Comparison of ENCODE assay signal across 8 cellular contexts in the genomic region with DNA sequence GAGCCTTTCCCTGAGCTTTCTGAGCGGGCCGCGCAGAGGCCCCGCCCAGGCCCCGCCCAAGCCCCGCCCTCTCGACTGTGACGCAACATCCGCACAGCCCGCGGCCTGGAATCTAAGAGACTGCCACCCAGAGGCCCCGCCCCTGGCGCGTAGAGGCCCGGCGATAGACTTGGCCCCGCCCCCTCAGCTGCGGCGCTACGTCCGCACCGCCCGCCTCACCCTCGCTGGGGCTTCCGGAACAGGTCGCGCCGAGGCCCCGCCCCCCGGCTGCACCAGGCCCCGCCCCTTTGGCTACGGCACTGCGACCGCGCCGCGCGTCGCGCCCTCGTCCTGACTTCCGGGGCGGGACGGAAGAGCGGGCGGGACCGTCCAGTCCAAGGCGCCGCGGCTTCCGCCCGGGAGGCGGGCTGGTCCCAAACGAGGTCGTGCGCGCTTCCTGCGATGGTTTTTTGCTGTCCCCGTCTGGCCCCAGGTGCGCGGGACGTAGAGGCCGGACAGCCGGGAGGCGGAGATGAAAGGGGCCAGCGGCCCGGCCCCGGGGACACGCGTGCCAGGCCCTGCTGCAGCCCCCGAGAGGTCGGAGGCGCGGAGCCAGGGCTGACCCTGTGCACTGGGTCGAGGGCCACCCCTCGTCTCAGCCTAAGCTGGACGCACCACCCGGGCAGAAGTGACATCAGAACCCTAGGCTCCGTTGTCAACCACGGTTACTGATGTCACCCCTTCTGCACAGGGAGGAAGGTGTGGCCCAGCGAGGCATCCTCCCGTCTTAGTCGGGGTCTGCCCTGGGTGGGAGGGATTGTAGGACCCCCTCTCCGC. TPM values are rescaled to one million over a fixed set of nuclear protein-coding genes. Genes with fewer than 3 reads are reported as not detected.
DNase-seq lines count a peak whose midpoint lies in the region; ATAC-seq and TF ChIP-seq lines count a peak whose summit lies in the region.

No MANE protein-coding gene starts in this region.

- H3K9ac ChIP-seq in BLaER1 treated with 17β-estradiol and CSF1 and Interleukin-3, amounts not matched to agents 10 nM and 100 nM, result peak overlapping the region; percentile 78 to 91 (median 86)

- H3K4me1 ChIP-seq in BLaER1 treated with 17β-estradiol and CSF1 and Interleukin-3, amounts not matched to agents 10 nM and 100 nM, result peaks cover 40 to 61% (median 51%) of the 10 kb centered on the region in 10 experiments

- H3K4me1 Mint-ChIP-seq in activated CD4-positive, alpha-beta T cell treated with anti-CD3 and anti-CD28 coated beads, Interleukin-2, amount 10 ng/mL, durations not matched to agents 7 days and 5 days, result peaks cover 22% of the 10 kb centered on the region

- CTCF ChIA-PET in activated CD4-positive, alpha-beta T cell treated with anti-CD3 and anti-CD28 coated beads, Interleukin-2, amount 10 ng/mL, durations not matched to agents 7 days and 5 days (lab: Charles Lee), result interaction anchor here (0.5 to 2.5 kb wide), 10 partner anchors 9 to 727 kb away, joined by 3 to 8 read pairs (median 4); a partner anchor contains a TSS

- peak overlapping the region; percentile 67 to 92 (median 86) for H3K27ac ChIP-seq in BLaER1 treated with 17β-estradiol and CSF1 and Interleukin-3, amounts not matched to agents 10 nM and 100 nM
- H3K27ac ChIP-seq in coronary artery, result peak overlapping the region; percentile 91 to 98

- DNase-seq in GM19238 (ENCODE audit: insufficient read length, low spot score) (peak; percentile 100), NCI-H524 treated with DMSO at 0.1 percent for 48 hours (lab: John Stamatoyannopoulos, UW) (peak; percentile 93), coronary artery (ENCODE audit: low spot score) (peak; percentile 100), left lobe of liver (ENCODE audit: low spot score) (peak; percentile 100)
- peak; percentile 99 for DNase-seq in activated CD4-positive, alpha-beta T cell treated with anti-CD3 and anti-CD28 coated beads, Interleukin-2, amount 10 ng/mL, durations not matched to agents 7 days and 5 days
- DNase-seq in stimulated activated CD4-positive, alpha-beta T cell treated with anti-CD3 and anti-CD28 coated beads, Interleukin-1b, Interleukin-23, amount 100 ng/mL, for 48 hours, result peak; percentile 100

- POLR2A ChIA-PET in activated CD4-positive, alpha-beta T cell treated with anti-CD3 and anti-CD28 coated beads, Interleukin-2, amount 10 ng/mL, durations not matched to agents 7 days and 5 days (lab: Charles Lee), result interaction anchor here (0.5 kb wide), 1 partner anchor 271 kb away, joined by 3 read pairs; no protein-coding TSS in a partner anchor

- TF ChIP-seq CTCF in coronary artery (IDR thresholded peaks at IDR 0.05), result no peak

- H3K27me3 ChIP-seq in BLaER1 treated with 17β-estradiol and CSF1 and Interleukin-3, amounts not matched to agents 10 nM and 100 nM, result peaks cover 7 to 8% (median 7%) of the 10 kb centered on the region in 11 experiments

- no peaks in the 10 kb centered on the region for H3K36me3 Mint-ChIP-seq in activated CD4-positive, alpha-beta T cell treated with anti-CD3 and anti-CD28 coated beads, Interleukin-2, amount 10 ng/mL, durations not matched to agents 7 days and 5 days (ENCODE audit: low read depth)

- ATAC-seq in HG03432 (IDR thresholded peaks at IDR 0.05; ENCODE audit: unreplicated experiment), result peak; percentile 93
- peak; percentile 91 for ATAC-seq in left lobe of liver

- H3K27ac Mint-ChIP-seq in activated CD4-positive, alpha-beta T cell treated with anti-CD3 and anti-CD28 coated beads, Interleukin-2, amount 10 ng/mL, durations not matched to agents 7 days and 5 days, result peak overlapping the region; percentile 95

- peak overlapping the region; percentile 84 to 99 (median 98) for H3K4me2 ChIP-seq in BLaER1 treated with 17β-estradiol and CSF1 and Interleukin-3, amounts not matched to agents 10 nM and 100 nM

- peak overlapping the region; percentile 83 for H3K4me3 Mint-ChIP-seq in activated CD4-positive, alpha-beta T cell treated with anti-CD3 and anti-CD28 coated beads, Interleukin-2, amount 10 ng/mL, durations not matched to agents 7 days and 5 days

- no peaks in the 10 kb centered on the region for H3K36me3 ChIP-seq in BLaER1 treated with 17β-estradiol and CSF1 and Interleukin-3, amounts not matched to agents 10 nM and 100 nM

- H3K27me3 Mint-ChIP-seq in activated CD4-positive, alpha-beta T cell treated with anti-CD3 and anti-CD28 coated beads, Interleukin-2, amount 10 ng/mL, durations not matched to agents 7 days and 5 days, result no peaks in the 10 kb centered on the region

- H4K20me1 ChIP-seq in BLaER1 treated with 17β-estradiol and CSF1 and Interleukin-3, amounts not matched to agents 10 nM and 100 nM, result no peaks in the 10 kb centered on the region; a peak in 1 of 22 replicates

- no peaks in the 10 kb centered on the region for H3K9me3 ChIP-seq in BLaER1 treated with 17β-estradiol and CSF1 and Interleukin-3, amounts not matched to agents 10 nM and 100 nM (replicated peaks in 1 of 11)

- H3K9me3 Mint-ChIP-seq in activated CD4-positive, alpha-beta T cell treated with anti-CD3 and anti-CD28 coated beads, Interleukin-2, amount 10 ng/mL, durations not matched to agents 7 days and 5 days, result no peaks in the 10 kb centered on the region

- H3K4me3 ChIP-seq in BLaER1 treated with 17β-estradiol and CSF1 and Interleukin-3, amounts not matched to agents 10 nM and 100 nM, result peak overlapping the region; percentile 68 to 89 (median 78)
- H3K4me3 ChIP-seq in coronary artery, result peak overlapping the region; percentile 90

RNA-seq across cellular contexts. Expression of a gene that starts 59.0 kb away (rescaled TPM):
- total RNA-seq in activated CD4-positive, alpha-beta T cell treated with anti-CD3 and anti-CD28 coated beads, Interleukin-2, amount 10 ng/mL, durations not matched to agents 7 days and 5 days, result not detected
- total RNA-seq in left lobe of liver, result 0.08 TPM

Comparison
In these comparisons a context has a peak if more than half of its experiments do, and no peak if none do; other contexts are left out.
1. Peak in every context shown above with its lines: DNase-seq, ATAC-seq, H3K4me3 ChIP-seq and H3K27ac ChIP-seq.